Comparison of ENCODE assay signal across 7 cellular contexts in genomic region chr21:15096146-15096545, GRCh38.
"Had no signal": no experiment of that assay in that cellular context is flagged by ENCODE, and none has a peak within 500 bp of the region (broad histone marks: within the 10 kb centered on the region; RNA-seq: fewer than 3 reads in every experiment).

No MANE protein-coding gene starts in this region.

- H3K4me3 ChIP-seq: K562 had no signal

- ATAC-seq: K562 had no signal

- DNase-seq: GOT3, H9, HCEC 1CT, IMR-90 had no signal

- H3K9me3 Mint-ChIP-seq: H9 had no signal

- H3K27ac Mint-ChIP-seq: H9 had no signal

- FAIRE-seq: H54, HTR-8/SVneo, K562 had no signal

- H3K4me3 Mint-ChIP-seq: H9 had no signal
